Comparison of ENCODE assay signal across 22 cellular contexts in genomic region chr7:1769286-1770200, GRCh38.
"Had no signal": no experiment of that assay in that cellular context is flagged by ENCODE, and none has a peak within 500 bp of the region (broad histone marks: within the 10 kb centered on the region; RNA-seq: fewer than 3 reads in every experiment).

No MANE protein-coding gene starts in this region.

- H3K4me1 ChIP-seq: colonic mucosa, esophagus squamous epithelium, gastroesophageal sphincter, left ventricle myocardium inferior, spleen, upper lobe of left lung had no signal

- FAIRE-seq: keratinocyte had no signal

- H3K36me3 ChIP-seq: colonic mucosa, esophagus squamous epithelium, gastroesophageal sphincter, left ventricle myocardium inferior, spleen, upper lobe of left lung had no signal

- DNase-seq: colonic mucosa; dermis blood vessel endothelial cell; esophagus squamous epithelium; foreskin fibroblast; glutamatergic neuron; immature natural killer cell; left cardiac atrium; left ventricle myocardium inferior; mesenchymal stem cell; naive B cell; spleen; stimulated activated CD4-positive, alpha-beta T cell treated with anti-CD3 and anti-CD28 coated beads, Interleukin-15, amount 100 ng/mL, for 24 hours; stimulated activated CD4-positive, alpha-beta T cell treated with anti-CD3 and anti-CD28 coated beads, Interleukin-1b, Interleukin-23, amount 100 ng/mL, for 48 hours; stimulated activated CD4-positive, alpha-beta T cell treated with anti-CD3 and anti-CD28 coated beads, Interleukin-4, amount 100 ng/mL, for 24 hours; stimulated activated naive CD8-positive, alpha-beta T cell treated with anti-CD3 and anti-CD28 coated beads, Interleukin-15, amount 100 ng/mL, for 72 hours; substantia nigra; upper lobe of left lung had no signal

- H3K4me3 ChIP-seq: colonic mucosa, esophagus squamous epithelium, gastroesophageal sphincter, left ventricle myocardium inferior, lung, spleen, upper lobe of left lung had no signal

- ATAC-seq: gastroesophageal sphincter; left cardiac atrium; sciatic nerve; stimulated activated memory B cell treated with anti-CD40 and anti-IgM and Interleukin-4, amounts not matched to agents 10 μg/mL and 1 μg/mL and 100 μg/mL, for 72 hours; stimulated activated naive CD8-positive, alpha-beta T cell treated with anti-CD3 and anti-CD28 coated beads, Interleukin-15, amount 100 ng/mL, for 72 hours had no signal

- H3K27me3 ChIP-seq: colonic mucosa, upper lobe of left lung had no signal

- H3K9me3 ChIP-seq: colonic mucosa, esophagus squamous epithelium had no signal

- H3K27ac ChIP-seq: colonic mucosa, esophagus squamous epithelium, gastroesophageal sphincter, left ventricle myocardium inferior, spleen, upper lobe of left lung had no signal
